Comparison of ENCODE assay signal across 18 cellular contexts in genomic region chr11:119309411-119309810, GRCh38. TPM values are rescaled to one million over a fixed set of nuclear protein-coding genes. Genes with fewer than 3 reads are reported as not detected.
DNase-seq lines count a peak whose midpoint lies in the region; ATAC-seq and TF ChIP-seq lines count a peak whose summit lies in the region.
"Had no signal": no experiment of that assay in that cellular context is flagged by ENCODE, and none has a peak within 500 bp of the region (broad histone marks: within the 10 kb centered on the region; RNA-seq: fewer than 3 reads in every experiment).

No MANE protein-coding gene starts in this region.

- H3K27ac Mint-ChIP-seq in activated CD4-positive, alpha-beta T cell treated with anti-CD3 and anti-CD28 coated beads, Interleukin-2, amount 10 ng/mL, durations not matched to agents 24 days and 14 days: peak overlapping the region; percentile 12
- no peak overlapping the region for H3K27ac Mint-ChIP-seq in activated CD4-positive, alpha-beta T cell treated with anti-CD3 and anti-CD28 coated beads for 36 hours
- peak overlapping the region in 2 of 3 experiments; percentile 6 to 81; a peak in 4 of 7 replicates for H3K27ac Mint-ChIP-seq in H9
- H3K27ac Mint-ChIP-seq: HFFc6 had no signal

- CTCF ChIA-PET in activated CD4-positive, alpha-beta T cell treated with anti-CD3 and anti-CD28 coated beads for 36 hours (lab: Charles Lee): interaction anchor here (1.2 to 1.6 kb wide), 2 partner anchors 9 to 14 kb away, joined by 3 to 4 read pairs; no protein-coding TSS in a partner anchor

- no peaks in the 10 kb centered on the region for H3K79me1 ChIP-seq in H9 (ENCODE audit: insufficient read depth, low read depth, low read length, poor library complexity, severe bottlenecking)

- no peaks in the 10 kb centered on the region for H3K23me2 ChIP-seq in H9 (ENCODE audit: insufficient read length, low read depth, low read length, poor library complexity, severe bottlenecking)

- H3K14ac ChIP-seq in H9 (ENCODE audit: insufficient read depth, low read length): no peak overlapping the region

- H3K4me2 ChIP-seq in H9 (ENCODE audit: insufficient read depth, insufficient read length, low read length): no peak overlapping the region
- no peak overlapping the region for H3K4me2 ChIP-seq in smooth muscle cell
- H3K4me2 ChIP-seq: BLaER1 had no signal

- no peak overlapping the region for H3K56ac ChIP-seq in H9 (ENCODE audit: insufficient read length, low read depth, low read length)

- no peak overlapping the region for H2BK120ac ChIP-seq in H9 (ENCODE audit: low read depth, low read length, poor library complexity, severe bottlenecking)

- no peak overlapping the region for H3K9ac ChIP-seq in H9 (ENCODE audit: extremely low read depth, insufficient read length, low read length)
- H3K9ac ChIP-seq in smooth muscle cell (ENCODE audit: low read depth): no peak overlapping the region
- H3K9ac ChIP-seq: BLaER1 had no signal

- H2BK5ac ChIP-seq in H9 (ENCODE audit: insufficient read length, low read length): no peak overlapping the region

- no peak overlapping the region for H4K91ac ChIP-seq in H9 (ENCODE audit: insufficient read length, low read depth, low read length)

- no peak overlapping the region for H3K4me3 Mint-ChIP-seq in activated CD4-positive, alpha-beta T cell treated with anti-CD3 and anti-CD28 coated beads, Interleukin-2, amount 10 ng/mL, durations not matched to agents 24 days and 14 days
- H3K4me3 Mint-ChIP-seq in activated CD4-positive, alpha-beta T cell treated with anti-CD3 and anti-CD28 coated beads for 36 hours: no peak overlapping the region
- no peak overlapping the region for H3K4me3 Mint-ChIP-seq in H9
- H3K4me3 Mint-ChIP-seq: HFFc6 had no signal

- no peak for ATAC-seq in activated CD4-positive, alpha-beta T cell treated with anti-CD3 and anti-CD28 coated beads for 36 hours
- no peak for ATAC-seq in HG03521 (IDR thresholded peaks at IDR 0.05; ENCODE audit: unreplicated experiment)

- H3K4me1 ChIP-seq in H9 (ENCODE audit: insufficient read depth, low read length): no peaks in the 10 kb centered on the region
- peaks cover 0 to 34% (median 14%) of the 10 kb centered on the region in 4 donors for H3K4me1 ChIP-seq in sigmoid colon
- peaks cover 14% of the 10 kb centered on the region for H3K4me1 ChIP-seq in smooth muscle cell (ENCODE audit: low read depth)

- intact Hi-C loops in activated CD4-positive, alpha-beta T cell treated with anti-CD3 and anti-CD28 coated beads, Interleukin-2, amount 10 ng/mL, durations not matched to agents 24 days and 14 days (cut with micrococcal nuclease): no loop called here
- intact Hi-C loops in activated CD4-positive, alpha-beta T cell treated with anti-CD3 and anti-CD28 coated beads for 36 hours (cut with DNase I, micrococcal nuclease): no loop called here
- intact Hi-C loops in sigmoid colon (cut with DNase I): no loop called here

- H2BK12ac ChIP-seq in H9 (ENCODE audit: insufficient read length, low read depth, low read length): no peak overlapping the region

- H3K36me3 ChIP-seq in sigmoid colon (peaks cover 33 to 76% (median 51%) of the 10 kb centered on the region in 4 donors), smooth muscle cell (ENCODE audit: low read depth) (no peaks in the 10 kb centered on the region)

- no peak overlapping the region for H2AK5ac ChIP-seq in H9 (ENCODE audit: insufficient read length, low read length)

- TF ChIP-seq POLR2A in sigmoid colon (IDR thresholded peaks at IDR 0.05): no peak

- H3T11ph ChIP-seq in H9 (ENCODE audit: low read length): no peak overlapping the region

- no peak overlapping the region for H3K18ac ChIP-seq in H9 (ENCODE audit: insufficient read length, low read depth, low read length)

- no peak for TF ChIP-seq EP300 in sigmoid colon (IDR thresholded peaks at IDR 0.05)

- H2AFZ ChIP-seq in H9 (ENCODE audit: low read length) (no peak overlapping the region), smooth muscle cell (ENCODE audit: low read depth) (no peak overlapping the region)

- H3K27ac ChIP-seq in H9 (ENCODE audit: insufficient read length, low read depth, low read length) (no peak overlapping the region), coronary artery (peak overlapping the region; percentile 95 to 99), sigmoid colon (peak overlapping the region; percentile 25 to 99 (median 72)), smooth muscle cell (ENCODE audit: low read depth) (no peak overlapping the region)
- H3K27ac ChIP-seq: BLaER1 had no signal

- no peaks in the 10 kb centered on the region for H3K9me3 ChIP-seq in H9 (ENCODE audit: control insufficient read depth, low read depth, low read length)
- no peaks in the 10 kb centered on the region for H3K9me3 ChIP-seq in sigmoid colon
- no peaks in the 10 kb centered on the region for H3K9me3 ChIP-seq in smooth muscle cell (replicated peaks; ENCODE audit: low read depth)
- H3K9me3 ChIP-seq: BLaER1 had no signal

- H2BK20ac ChIP-seq in H9 (ENCODE audit: low read depth, low read length, poor library complexity, severe bottlenecking): no peak overlapping the region

- WGBS in H9 (ENCODE audit: extremely low coverage, insufficient read length, low lambda C conversion rate): no CpG with 5 or more reads among the region's 11 CpGs
- WGBS in sigmoid colon, 2 donors: 81 to 87% methylated on average over 11 of the region's 11 CpGs
- 95% methylated on average over 11 of the region's 11 CpGs for WGBS in smooth muscle cell (ENCODE audit: low lambda C conversion rate)

- H3K4me3 ChIP-seq in coronary artery (no peak overlapping the region), sigmoid colon (no peak overlapping the region), smooth muscle cell (no peak overlapping the region)
- H3K4me3 ChIP-seq: BLaER1 had no signal

- no peak overlapping the region for H3K4ac ChIP-seq in H9 (ENCODE audit: low read depth, low read length)

- no peaks in the 10 kb centered on the region for H3F3A ChIP-seq in smooth muscle cell (ENCODE audit: low read depth)

- TF ChIP-seq CTCF in H9 (conservative IDR thresholded peaks at IDR 0.05): no peak
- no peak for TF ChIP-seq CTCF in coronary artery (IDR thresholded peaks at IDR 0.05)
- TF ChIP-seq CTCF in sigmoid colon (IDR thresholded peaks at IDR 0.05): no peak
- no peak for TF ChIP-seq CTCF in smooth muscle cell (IDR thresholded peaks at IDR 0.05; ENCODE audit: borderline replicate concordance, insufficient read depth, poor library complexity, severe bottlenecking)

- POLR2A ChIA-PET in activated CD4-positive, alpha-beta T cell treated with anti-CD3 and anti-CD28 coated beads for 36 hours (lab: Charles Lee): interaction anchor here (0.7 kb wide), 1 partner anchor 28 kb away, joined by 3 read pairs; no protein-coding TSS in a partner anchor

- H3K36me3 Mint-ChIP-seq in activated CD4-positive, alpha-beta T cell treated with anti-CD3 and anti-CD28 coated beads, Interleukin-2, amount 10 ng/mL, durations not matched to agents 24 days and 14 days (ENCODE audit: low read depth): peaks cover 10% of the 10 kb centered on the region
- peaks cover 17% of the 10 kb centered on the region for H3K36me3 Mint-ChIP-seq in activated CD4-positive, alpha-beta T cell treated with anti-CD3 and anti-CD28 coated beads for 36 hours (ENCODE audit: low read depth)
- H3K36me3 Mint-ChIP-seq in H9 (ENCODE audit: insufficient read depth in 1 of 3, low read depth in 3 of 3): peaks cover 3 to 54% (median 29%) of the 10 kb centered on the region in 3 experiments; a peak in 5 of 7 replicates

- H3K79me2 ChIP-seq in H9 (ENCODE audit: insufficient read depth, low read length) (no peaks in the 10 kb centered on the region), smooth muscle cell (ENCODE audit: low read depth) (no peaks in the 10 kb centered on the region)

- H4K20me1 ChIP-seq in H9 (ENCODE audit: control insufficient read depth, insufficient read depth, insufficient read length) (no peaks in the 10 kb centered on the region), smooth muscle cell (ENCODE audit: low read depth) (no peaks in the 10 kb centered on the region)

- H4K8ac ChIP-seq in H9 (replicated peaks; ENCODE audit: insufficient read length, low read depth, low read length): no peak overlapping the region

- H3K27me3 ChIP-seq in H9 (ENCODE audit: insufficient read depth, low read length): no peaks in the 10 kb centered on the region
- no peaks in the 10 kb centered on the region for H3K27me3 ChIP-seq in sigmoid colon
- no peaks in the 10 kb centered on the region for H3K27me3 ChIP-seq in smooth muscle cell (ENCODE audit: low read depth)
- H3K27me3 ChIP-seq: BLaER1 had no signal

- H3K9me3 Mint-ChIP-seq in activated CD4-positive, alpha-beta T cell treated with anti-CD3 and anti-CD28 coated beads, Interleukin-2, amount 10 ng/mL, durations not matched to agents 24 days and 14 days: no peaks in the 10 kb centered on the region
- H3K9me3 Mint-ChIP-seq in activated CD4-positive, alpha-beta T cell treated with anti-CD3 and anti-CD28 coated beads for 36 hours (ENCODE audit: low read depth): no peaks in the 10 kb centered on the region
- no peaks in the 10 kb centered on the region for H3K9me3 Mint-ChIP-seq in H9
- H3K9me3 Mint-ChIP-seq: HFFc6 had no signal

- peaks cover 3% of the 10 kb centered on the region for H3K27me3 Mint-ChIP-seq in activated CD4-positive, alpha-beta T cell treated with anti-CD3 and anti-CD28 coated beads, Interleukin-2, amount 10 ng/mL, durations not matched to agents 24 days and 14 days
- H3K27me3 Mint-ChIP-seq in activated CD4-positive, alpha-beta T cell treated with anti-CD3 and anti-CD28 coated beads for 36 hours: no peaks in the 10 kb centered on the region
- peaks cover 4% of the 10 kb centered on the region for H3K27me3 Mint-ChIP-seq in H9 (ENCODE audit: low read depth)

- H2BK15ac ChIP-seq in H9 (ENCODE audit: low read depth, low read length): no peak overlapping the region

- no peak overlapping the region for H3K23ac ChIP-seq in H9 (ENCODE audit: insufficient read length, low read depth, low read length)

- H3K4me1 Mint-ChIP-seq in activated CD4-positive, alpha-beta T cell treated with anti-CD3 and anti-CD28 coated beads, Interleukin-2, amount 10 ng/mL, durations not matched to agents 24 days and 14 days: peaks cover 25% of the 10 kb centered on the region
- H3K4me1 Mint-ChIP-seq in activated CD4-positive, alpha-beta T cell treated with anti-CD3 and anti-CD28 coated beads for 36 hours: peaks cover 27% of the 10 kb centered on the region
- peaks cover 10 to 18% of the 10 kb centered on the region in 2 experiments; a peak in 3 of 4 replicates for H3K4me1 Mint-ChIP-seq in H9

- DNase-seq in activated CD4-positive, alpha-beta T cell treated with anti-CD3 and anti-CD28 coated beads, Interleukin-2, amount 10 ng/mL, durations not matched to agents 24 days and 14 days: no peak
- DNase-seq in activated CD4-positive, alpha-beta T cell treated with anti-CD3 and anti-CD28 coated beads for 36 hours: no peak
- no peak for DNase-seq in H9
- no peak for DNase-seq in coronary artery (ENCODE audit: low spot score)
- no peak for DNase-seq in sigmoid colon
- DNase-seq in smooth muscle cell (lab: John Stamatoyannopoulos, UW; ENCODE audit: unreplicated experiment): no peak
- DNase-seq in NCI-H2081 treated with DMSO at 0.1 percent for 48 hours (lab: John Stamatoyannopoulos, UW): no peak
- DNase-seq: 8988T, HFFc6, NCI-H1417 treated with DMSO at 0.1 percent for 48 hours, NCI-H2029 treated with DMSO at 0.1 percent for 48 hours, NCI-H226, NCI-H526, OCI-M1, RPMI8226 had no signal

- no peak overlapping the region for H4K5ac ChIP-seq in H9 (ENCODE audit: insufficient read length, low read depth, low read length)

RNA-seq across cellular contexts. Expression of gene MCAM, which starts 7.5 kb away (rescaled TPM):
- total RNA-seq in activated CD4-positive, alpha-beta T cell treated with anti-CD3 and anti-CD28 coated beads, Interleukin-2, amount 10 ng/mL, durations not matched to agents 24 days and 14 days: 7.5 and 8.1 TPM in 2 replicates
- total RNA-seq in activated CD4-positive, alpha-beta T cell treated with anti-CD3 and anti-CD28 coated beads for 36 hours: 1 to 10 TPM; 6.8 to 6.9 TPM
- total RNA-seq in H9 (2021) (21.5 and 23.3 TPM in 2 replicates), sigmoid colon (1,000 to 10,000 TPM in 1 of 4 donors, 100 to 1,000 TPM in 3; 628 to 1,033 (median 813) TPM), smooth muscle cell (138 and 160 TPM in 2 replicates)
- polyA plus RNA-seq in sigmoid colon (10 to 100 TPM in 1 of 3 donors, 1 to 10 TPM in 2; 2.1 to 51.5 (median 4.8) TPM), smooth muscle cell (30.7 and 32.1 TPM in 2 replicates)

RNA-seq across cellular contexts. Expression of gene RNF26, which starts 24.9 kb away (rescaled TPM):
- 26.5 and 26.8 TPM in 2 replicates for total RNA-seq in activated CD4-positive, alpha-beta T cell treated with anti-CD3 and anti-CD28 coated beads, Interleukin-2, amount 10 ng/mL, durations not matched to agents 24 days and 14 days
- total RNA-seq in activated CD4-positive, alpha-beta T cell treated with anti-CD3 and anti-CD28 coated beads for 36 hours: 10 to 100 TPM; 29.9 TPM
- 56.2 and 57.6 TPM in 2 replicates for total RNA-seq in H9 (2021)
- 10 to 100 TPM in 3 of 4 donors, 1 to 10 TPM in 1; 9.8 to 18.3 (median 11.8) TPM for total RNA-seq in sigmoid colon
- 10 to 100 TPM in 1 of 3 donors, 1 to 10 TPM in 2; 6.2 to 26.1 (median 7.2) TPM for polyA plus RNA-seq in sigmoid colon
- 14.6 and 16.1 TPM in 2 replicates for total RNA-seq in smooth muscle cell
- 53.3 and 63.1 TPM in 2 replicates for polyA plus RNA-seq in smooth muscle cell

RNA-seq across cellular contexts. Expression of gene C1QTNF5, which starts 31.3 kb away (rescaled TPM):
- not detected in 2 replicates for total RNA-seq in activated CD4-positive, alpha-beta T cell treated with anti-CD3 and anti-CD28 coated beads, Interleukin-2, amount 10 ng/mL, durations not matched to agents 24 days and 14 days
- total RNA-seq in activated CD4-positive, alpha-beta T cell treated with anti-CD3 and anti-CD28 coated beads for 36 hours: not detected
- total RNA-seq in H9 (2021): 0.33 and 0.59 TPM in 2 replicates
- total RNA-seq in sigmoid colon: 10 to 100 TPM; 23.2 to 35.2 (median 32.4) TPM
- 10 to 100 TPM in 1 of 3 donors, 1 to 10 TPM in 2; 4.9 to 12.5 (median 5.4) TPM for polyA plus RNA-seq in sigmoid colon
- total RNA-seq in smooth muscle cell: 1.4 and 7.0 TPM in 2 replicates
- 5.2 and 7.2 TPM in 2 replicates for polyA plus RNA-seq in smooth muscle cell

RNA-seq across cellular contexts. Expression of gene MFRP, which starts 37.1 kb away (rescaled TPM):
- total RNA-seq in activated CD4-positive, alpha-beta T cell treated with anti-CD3 and anti-CD28 coated beads, Interleukin-2, amount 10 ng/mL, durations not matched to agents 24 days and 14 days: not detected in 2 replicates
- total RNA-seq in activated CD4-positive, alpha-beta T cell treated with anti-CD3 and anti-CD28 coated beads for 36 hours: not detected
- total RNA-seq in H9 (2021): not detected in 2 replicates
- total RNA-seq in sigmoid colon: under 1 TPM in 1 of 4 donors, not detected in 3; 0.14 TPM
- not detected for polyA plus RNA-seq in sigmoid colon
- not detected in 2 replicates for total RNA-seq in smooth muscle cell
- not detected in 2 replicates for polyA plus RNA-seq in smooth muscle cell
- total RNA-seq: H1, HFFc6 had no signal

Comparison
In these comparisons a context has a peak if more than half of its experiments do, and no peak if none do; other contexts are left out.
1. H3K27ac ChIP-seq: peak in coronary artery (2 of 2) and sigmoid colon (4 of 4); none in H9 (single experiment) and smooth muscle cell (single experiment).